Comparison of ENCODE assay signal across 1 cellular context in genomic region chr17:49414622-49415350, GRCh38.
TF ChIP-seq lines count a peak whose summit lies in the region.

PHB1 (minus strand) TSS chr17:49414882; CDS start chr17:49413264, 1,618 bp downstream.

TF ChIP-seq in H1, 55 proteins besides CTCF, POLR2A, EP300 and RAD21 (continued from another document):
- TF ChIP-seq HDAC2 (IDR thresholded peaks at IDR 0.05; ENCODE audit: borderline replicate concordance in 1 of 2, low read depth in 2 of 2, low read length in 2 of 2) (no peak), CREB1 (IDR thresholded peaks at IDR 0.05) (peak; percentile 66), POLR2AphosphoS5 (IDR thresholded peaks at IDR 0.05; ENCODE audit: low read depth, low read length) (peak; percentile 46), SP2 (IDR thresholded peaks at IDR 0.05; ENCODE audit: low read length) (no peak), BCL11A (IDR thresholded peaks at IDR 0.05; ENCODE audit: low read depth in 2 of 2, low read length in 2 of 2) (no peak), NRF1 (IDR thresholded peaks at IDR 0.05; ENCODE audit: low read depth, low read length) (peak; percentile 61), TCF12 (IDR thresholded peaks at IDR 0.05; ENCODE audit: low read depth, low read length) (no peak), POU5F1 (IDR thresholded peaks at IDR 0.05; ENCODE audit: low read depth, low read length) (no peak), SIX5 (IDR thresholded peaks at IDR 0.05; ENCODE audit: low read depth, low read length) (peak; percentile 96), YY1 (IDR thresholded peaks at IDR 0.05; ENCODE audit: low read depth, low read length) (0 out of 2 replicates have a peak, but pooled peaks have one; percentile 26), TAF7 (optimal IDR thresholded peaks at IDR 0.05; ENCODE audit: borderline replicate concordance, low read depth, low read length) (no peak), FOSL1 (IDR thresholded peaks at IDR 0.05; ENCODE audit: insufficient read depth, low read depth, low read length) (no peak), GTF2F1 (IDR thresholded peaks at IDR 0.05; ENCODE audit: borderline replicate concordance, low read depth, low read length) (no peak; the same call in 1 of the 2 replicates), KDM1A (IDR thresholded peaks at IDR 0.05; ENCODE audit: borderline replicate concordance, low read length) (no peak), SRF (IDR thresholded peaks at IDR 0.05; ENCODE audit: low read depth, low read length) (no peak), RFX5 (IDR thresholded peaks at IDR 0.05; ENCODE audit: borderline replicate concordance, low read depth, low read length) (no peak), CEBPB (IDR thresholded peaks at IDR 0.05; ENCODE audit: low read depth, low read length) (no peak), SP1 (IDR thresholded peaks at IDR 0.05; ENCODE audit: low read depth, low read length) (peak; percentile 72; the same call in 1 of the 2 replicates), ASH2L (IDR thresholded peaks at IDR 0.05; ENCODE audit: low read length) (peak; percentile 30), SAP30 (IDR thresholded peaks at IDR 0.05; ENCODE audit: insufficient read depth, insufficient replicate concordance, low read length) (peak; percentile 93), EGR1 (IDR thresholded peaks at IDR 0.05; ENCODE audit: borderline replicate concordance, low read depth, low read length) (no peak), TBP (IDR thresholded peaks at IDR 0.05; ENCODE audit: low read depth, low read length) (no peak), BRCA1 (IDR thresholded peaks at IDR 0.05; ENCODE audit: low read depth, low read length) (peak; percentile 69), SIN3A (conservative IDR thresholded peaks at IDR 0.05 in 1 of 2, IDR thresholded peaks at IDR 0.05 in 1 of 2; ENCODE audit: low read depth in 1 of 2, low read length in 2 of 2) (peak; percentile 51 to 93; a peak in 2 of 4 replicates)
- TF ChIP-seq, protein P1, sequence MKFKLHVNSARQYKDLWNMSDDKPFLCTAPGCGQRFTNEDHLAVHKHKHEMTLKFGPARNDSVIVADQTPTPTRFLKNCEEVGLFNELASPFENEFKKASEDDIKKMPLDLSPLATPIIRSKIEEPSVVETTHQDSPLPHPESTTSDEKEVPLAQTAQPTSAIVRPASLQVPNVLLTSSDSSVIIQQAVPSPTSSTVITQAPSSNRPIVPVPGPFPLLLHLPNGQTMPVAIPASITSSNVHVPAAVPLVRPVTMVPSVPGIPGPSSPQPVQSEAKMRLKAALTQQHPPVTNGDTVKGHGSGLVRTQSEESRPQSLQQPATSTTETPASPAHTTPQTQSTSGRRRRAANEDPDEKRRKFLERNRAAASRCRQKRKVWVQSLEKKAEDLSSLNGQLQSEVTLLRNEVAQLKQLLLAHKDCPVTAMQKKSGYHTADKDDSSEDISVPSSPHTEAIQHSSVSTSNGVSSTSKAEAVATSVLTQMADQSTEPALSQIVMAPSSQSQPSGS (IDR thresholded peaks at IDR 0.05; ENCODE audit: low read length): no peak; the same call in 1 of the 2 replicates
- TF ChIP-seq, protein P2, sequence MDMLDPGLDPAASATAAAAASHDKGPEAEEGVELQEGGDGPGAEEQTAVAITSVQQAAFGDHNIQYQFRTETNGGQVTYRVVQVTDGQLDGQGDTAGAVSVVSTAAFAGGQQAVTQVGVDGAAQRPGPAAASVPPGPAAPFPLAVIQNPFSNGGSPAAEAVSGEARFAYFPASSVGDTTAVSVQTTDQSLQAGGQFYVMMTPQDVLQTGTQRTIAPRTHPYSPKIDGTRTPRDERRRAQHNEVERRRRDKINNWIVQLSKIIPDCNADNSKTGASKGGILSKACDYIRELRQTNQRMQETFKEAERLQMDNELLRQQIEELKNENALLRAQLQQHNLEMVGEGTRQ (IDR thresholded peaks at IDR 0.05; ENCODE audit: low read length): no peak
- TF ChIP-seq, protein P3, sequence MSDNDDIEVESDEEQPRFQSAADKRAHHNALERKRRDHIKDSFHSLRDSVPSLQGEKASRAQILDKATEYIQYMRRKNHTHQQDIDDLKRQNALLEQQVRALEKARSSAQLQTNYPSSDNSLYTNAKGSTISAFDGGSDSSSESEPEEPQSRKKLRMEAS (IDR thresholded peaks at IDR 0.05): peak; percentile 90
